1 cellular context compared by ENCODE assay signal in genomic region chr12:68237068-68237467, GRCh38.
TF ChIP-seq lines count a peak whose summit lies in the region.

No MANE protein-coding gene starts in this region.

TF ChIP-seq in HCT116, 20 proteins besides CTCF, POLR2A, EP300 and RAD21 (continued from another document):
- TF ChIP-seq SRF (IDR thresholded peaks at IDR 0.05; ENCODE audit: low read depth) (no peak), POLR2AphosphoS5 (IDR thresholded peaks at IDR 0.05; ENCODE audit: low read depth, low read length) (no peak), YY1 (IDR thresholded peaks at IDR 0.05; ENCODE audit: extremely low read depth, insufficient replicate concordance, low read depth, low read length) (no peak), ZBTB33 (IDR thresholded peaks at IDR 0.05; ENCODE audit: extremely low read depth, insufficient replicate concordance, low read length) (no peak), FOSL1 (IDR thresholded peaks at IDR 0.05; ENCODE audit: low read depth) (no peak), CBX3 (IDR thresholded peaks at IDR 0.05; ENCODE audit: low read depth) (no peak)
- TF ChIP-seq, protein P1, sequence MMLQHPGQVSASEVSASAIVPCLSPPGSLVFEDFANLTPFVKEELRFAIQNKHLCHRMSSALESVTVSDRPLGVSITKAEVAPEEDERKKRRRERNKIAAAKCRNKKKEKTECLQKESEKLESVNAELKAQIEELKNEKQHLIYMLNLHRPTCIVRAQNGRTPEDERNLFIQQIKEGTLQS (IDR thresholded peaks at IDR 0.05), result no peak
